ENCODE assay signal across 15 cellular contexts in the genomic region with DNA sequence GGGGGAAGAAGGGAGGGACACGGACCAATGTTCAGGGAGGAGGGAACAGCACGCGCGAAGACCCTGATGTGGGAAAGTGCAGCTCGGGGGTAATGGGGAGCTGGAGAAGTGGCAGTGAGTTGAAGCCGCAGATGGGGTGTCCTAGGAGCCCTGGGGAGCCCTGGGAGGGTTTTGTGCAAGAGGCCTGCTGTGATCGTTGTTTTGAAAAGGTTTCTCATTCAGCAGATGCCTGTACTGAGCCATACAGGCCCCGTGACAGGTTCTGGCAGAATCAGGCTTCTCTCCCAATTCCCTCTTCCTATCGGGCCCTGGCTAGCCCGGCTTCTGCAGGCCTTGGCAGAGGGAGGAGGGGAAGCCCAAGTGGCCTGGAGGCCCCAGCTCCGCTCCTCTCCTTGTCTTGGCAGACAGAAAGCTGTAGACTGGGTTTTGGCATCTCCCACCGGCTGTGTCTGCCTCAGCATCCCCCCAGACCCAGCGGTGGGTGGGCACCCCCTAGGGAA. TPM values are rescaled to one million over a fixed set of nuclear protein-coding genes. Genes with fewer than 3 reads are reported as not detected.
DNase-seq lines count a peak whose midpoint lies in the region; ATAC-seq, FAIRE-seq and TF ChIP-seq lines count a peak whose summit lies in the region.
"Had no signal": no experiment of that assay in that cellular context is flagged by ENCODE, and none has a peak within 500 bp of the region (broad histone marks: within the 10 kb centered on the region; RNA-seq: fewer than 3 reads in every experiment).

No MANE protein-coding gene starts in this region.

- peak overlapping the region; percentile 49 for H3K27ac ChIP-seq in vagina
- no peak overlapping the region for H3K27ac ChIP-seq in brain microvascular endothelial cell

- ATAC-seq in WTC11: no peak

- peak overlapping the region; percentile 60 for H3K4me3 Mint-ChIP-seq in WTC11
- H3K4me3 Mint-ChIP-seq: activated CD4-positive, alpha-beta T cell treated with anti-CD3 and anti-CD28 coated beads, Interleukin-2, amount 10 ng/mL, durations not matched to agents 7 days and 5 days; activated naive CD8-positive, alpha-beta T cell treated with anti-CD3 and anti-CD28 coated beads, Interleukin-2, amount 50 U/mL, for 24 hours; activated T-cell treated with anti-CD3 and anti-CD28 coated beads, Interleukin-2, amount 50 U/mL, for 72 hours had no signal

- H3K4me1 ChIP-seq in mucosa of stomach (ENCODE audit: control insufficient read depth, insufficient read depth, low read length): peaks cover 44% of the 10 kb centered on the region
- peaks cover 38% of the 10 kb centered on the region for H3K4me1 ChIP-seq in vagina
- peaks cover 24% of the 10 kb centered on the region for H3K4me1 ChIP-seq in BE2C

- no peak for TF ChIP-seq POLR2A in vagina (IDR thresholded peaks at IDR 0.05)

- no peaks in the 10 kb centered on the region for H3K9me3 Mint-ChIP-seq in WTC11
- H3K9me3 Mint-ChIP-seq: activated CD4-positive, alpha-beta T cell treated with anti-CD3 and anti-CD28 coated beads, Interleukin-2, amount 10 ng/mL, durations not matched to agents 7 days and 5 days; activated naive CD8-positive, alpha-beta T cell treated with anti-CD3 and anti-CD28 coated beads, Interleukin-2, amount 50 U/mL, for 24 hours; activated T-cell treated with anti-CD3 and anti-CD28 coated beads, Interleukin-2, amount 50 U/mL, for 72 hours had no signal

- H3K36me3 ChIP-seq in mucosa of stomach (ENCODE audit: control insufficient read depth, insufficient read depth, low read length) (no peaks in the 10 kb centered on the region), vagina (no peaks in the 10 kb centered on the region), BE2C (no peaks in the 10 kb centered on the region), brain microvascular endothelial cell (replicated peaks) (no peaks in the 10 kb centered on the region)
- H3K36me3 ChIP-seq: esophagus muscularis mucosa had no signal

- intact Hi-C loops in vagina (cut with DNase I): no loop called here

- H3K27me3 Mint-ChIP-seq in WTC11 (ENCODE audit: low read depth): peaks cover 11% of the 10 kb centered on the region

- in situ Hi-C loops in brain microvascular endothelial cell (cut with HindIII; ENCODE audit: low pct_ligation_motif_present, low sequenced_read_pairs): no loop called here

- no peak for FAIRE-seq in RCC 7860 (lab: Jason Lieb, UNC)

- peaks cover 36% of the 10 kb centered on the region for H3K4me1 Mint-ChIP-seq in WTC11
- H3K4me1 Mint-ChIP-seq: activated CD4-positive, alpha-beta T cell treated with anti-CD3 and anti-CD28 coated beads, Interleukin-2, amount 10 ng/mL, durations not matched to agents 7 days and 5 days had no signal

- no peaks in the 10 kb centered on the region for H3K36me3 Mint-ChIP-seq in WTC11

- no peak overlapping the region for H3K27ac Mint-ChIP-seq in WTC11
- H3K27ac Mint-ChIP-seq: activated CD4-positive, alpha-beta T cell treated with anti-CD3 and anti-CD28 coated beads, Interleukin-2, amount 10 ng/mL, durations not matched to agents 7 days and 5 days; activated naive CD8-positive, alpha-beta T cell treated with anti-CD3 and anti-CD28 coated beads, Interleukin-2, amount 50 U/mL, for 24 hours; activated T-cell treated with anti-CD3 and anti-CD28 coated beads, Interleukin-2, amount 50 U/mL, for 72 hours had no signal

- H3K4me3 ChIP-seq in fibroblast of the aortic adventitia (ENCODE audit: low read depth, low read length): no peak overlapping the region
- H3K4me3 ChIP-seq in mucosa of stomach (ENCODE audit: low read length): peak overlapping the region; percentile 7
- peak overlapping the region in 1 of 2 donors; percentile 3 for H3K4me3 ChIP-seq in vagina
- H3K4me3 ChIP-seq in BE2C (ENCODE audit: low read depth, low read length): no peak overlapping the region
- no peak overlapping the region for H3K4me3 ChIP-seq in brain microvascular endothelial cell (ENCODE audit: low read depth, low read length)

- DNase-seq in WTC11 (ENCODE audit: low spot score) (no peak), fibroblast of the aortic adventitia (ENCODE audit: low read depth) (peak; percentile 6), vagina (ENCODE audit: extremely low spot score in 2 of 2) (no peak), BE2C (no peak), RCC 7860 (ENCODE audit: low spot score) (no peak), brain microvascular endothelial cell (no peak)
- DNase-seq: activated CD4-positive, alpha-beta T cell treated with anti-CD3 and anti-CD28 coated beads, Interleukin-2, amount 10 ng/mL, durations not matched to agents 7 days and 5 days; NCI-H187 treated with DMSO at 0.1 percent for 48 hours; NCI-H748 treated with DMSO at 0.1 percent for 48 hours; occipital lobe; SHP77 treated with DMSO at 0.1 percent for 48 hours had no signal

- H3K9ac ChIP-seq in mucosa of stomach (ENCODE audit: low read length): peak overlapping the region; percentile 56

- H3K9me3 ChIP-seq in mucosa of stomach (ENCODE audit: control insufficient read depth, low read length) (no peaks in the 10 kb centered on the region), vagina (no peaks in the 10 kb centered on the region), BE2C (no peaks in the 10 kb centered on the region)
- H3K9me3 ChIP-seq: esophagus muscularis mucosa had no signal

- H3K27me3 ChIP-seq in mucosa of stomach (ENCODE audit: control insufficient read depth, insufficient read depth, low read length) (peaks cover 3% of the 10 kb centered on the region), vagina (no peaks in the 10 kb centered on the region), BE2C (no peaks in the 10 kb centered on the region), brain microvascular endothelial cell (replicated peaks) (no peaks in the 10 kb centered on the region)

- TF ChIP-seq CTCF in WTC11 (IDR thresholded peaks at IDR 0.05) (no peak), fibroblast of the aortic adventitia (IDR thresholded peaks at IDR 0.05; ENCODE audit: insufficient read depth, low read length) (no peak), vagina (IDR thresholded peaks at IDR 0.05) (no peak), BE2C (IDR thresholded peaks at IDR 0.05; ENCODE audit: low read depth, low read length) (no peak), brain microvascular endothelial cell (IDR thresholded peaks at IDR 0.05; ENCODE audit: low read depth, low read length, missing control alignments) (no peak)

- POLR2A ChIA-PET in WTC11 (lab: Charles Lee): no interaction called here

- CTCF ChIA-PET in WTC11 (lab: Charles Lee): interaction anchor here (1.5 to 2.6 kb wide), 4 partner anchors 11 to 52 kb away, joined by 4 to 9 read pairs (median 8); a partner anchor contains a TSS

TF ChIP-seq in WTC11, 78 proteins besides CTCF, POLR2A, EP300 and RAD21:
- TF ChIP-seq, protein P1, sequence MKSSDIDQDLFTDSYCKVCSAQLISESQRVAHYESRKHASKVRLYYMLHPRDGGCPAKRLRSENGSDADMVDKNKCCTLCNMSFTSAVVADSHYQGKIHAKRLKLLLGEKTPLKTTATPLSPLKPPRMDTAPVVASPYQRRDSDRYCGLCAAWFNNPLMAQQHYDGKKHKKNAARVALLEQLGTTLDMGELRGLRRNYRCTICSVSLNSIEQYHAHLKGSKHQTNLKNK (CRISPR knock-in tag; IDR thresholded peaks at IDR 0.05): no peak
- TF ChIP-seq, protein P2, sequence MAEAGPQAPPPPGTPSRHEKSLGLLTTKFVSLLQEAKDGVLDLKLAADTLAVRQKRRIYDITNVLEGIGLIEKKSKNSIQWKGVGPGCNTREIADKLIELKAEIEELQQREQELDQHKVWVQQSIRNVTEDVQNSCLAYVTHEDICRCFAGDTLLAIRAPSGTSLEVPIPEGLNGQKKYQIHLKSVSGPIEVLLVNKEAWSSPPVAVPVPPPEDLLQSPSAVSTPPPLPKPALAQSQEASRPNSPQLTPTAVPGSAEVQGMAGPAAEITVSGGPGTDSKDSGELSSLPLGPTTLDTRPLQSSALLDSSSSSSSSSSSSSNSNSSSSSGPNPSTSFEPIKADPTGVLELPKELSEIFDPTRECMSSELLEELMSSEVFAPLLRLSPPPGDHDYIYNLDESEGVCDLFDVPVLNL (CRISPR knock-in tag; IDR thresholded peaks at IDR 0.05; ENCODE audit: borderline replicate concordance, low read depth): no peak
- TF ChIP-seq GRHL2 (CRISPR knock-in tag; IDR thresholded peaks at IDR 0.05; ENCODE audit: insufficient replicate concordance, severe bottlenecking) (no peak), ZNF396 (CRISPR knock-in tag; IDR thresholded peaks at IDR 0.05; ENCODE audit: borderline replicate concordance) (no peak), FOXK1 (CRISPR knock-in tag; IDR thresholded peaks at IDR 0.05) (no peak), ZNF219 (CRISPR knock-in tag; IDR thresholded peaks at IDR 0.05; ENCODE audit: borderline replicate concordance) (no peak)
- TF ChIP-seq, protein P3, sequence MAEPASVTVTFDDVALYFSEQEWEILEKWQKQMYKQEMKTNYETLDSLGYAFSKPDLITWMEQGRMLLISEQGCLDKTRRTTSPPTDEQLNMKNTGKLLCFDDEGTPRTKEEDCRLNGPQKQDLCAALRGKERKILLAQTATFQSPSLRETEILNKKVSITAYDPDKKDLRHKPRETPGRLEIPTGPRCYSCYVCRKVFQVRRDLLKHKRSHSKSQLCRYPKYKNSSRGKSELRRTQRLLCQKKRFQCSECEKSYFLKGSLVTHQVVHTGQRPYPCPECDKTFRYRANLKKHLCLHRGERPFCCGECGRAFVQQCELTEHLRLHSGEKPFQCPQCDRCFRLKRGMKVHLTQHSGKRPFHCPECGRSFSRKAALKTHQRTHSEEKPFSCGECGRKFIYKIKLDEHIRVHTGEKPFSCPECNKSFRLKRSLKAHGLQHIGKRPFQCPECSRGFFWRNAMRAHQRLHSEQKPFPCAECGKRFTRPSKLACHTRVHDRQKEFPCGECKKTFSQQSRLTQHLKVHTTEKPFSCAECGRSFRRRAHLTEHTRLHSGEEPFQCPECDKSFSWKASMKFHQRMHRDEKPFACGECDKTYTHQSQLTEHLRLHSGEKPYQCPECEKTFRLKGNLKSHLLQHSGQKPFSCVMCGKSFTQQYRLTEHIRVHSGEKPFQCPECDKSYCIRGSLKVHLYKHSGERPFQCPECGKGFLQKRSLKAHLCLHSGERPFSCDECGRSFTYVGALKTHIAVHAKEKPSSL (CRISPR knock-in tag; conservative IDR thresholded peaks at IDR 0.05): no peak

RNA-seq across cellular contexts. Expression of a gene that starts 38.4 kb away (rescaled TPM):
- total RNA-seq in WTC11 (2021) (15.2 to 16.7 TPM (median 16.4 TPM) in 3 replicates), fibroblast of the aortic adventitia (ENCODE audit: low replicate concordance) (6.8 and 31.1 TPM in 2 replicates), vagina (70.7 TPM)
- polyA plus RNA-seq in BE2C (2012; ENCODE audit: insufficient read depth, insufficient read length, low read depth): 1.4 TPM
- total RNA-seq: activated CD4-positive, alpha-beta T cell treated with anti-CD3 and anti-CD28 coated beads, Interleukin-2, amount 10 ng/mL, durations not matched to agents 7 days and 5 days had no signal
